In the genomic region with DNA sequence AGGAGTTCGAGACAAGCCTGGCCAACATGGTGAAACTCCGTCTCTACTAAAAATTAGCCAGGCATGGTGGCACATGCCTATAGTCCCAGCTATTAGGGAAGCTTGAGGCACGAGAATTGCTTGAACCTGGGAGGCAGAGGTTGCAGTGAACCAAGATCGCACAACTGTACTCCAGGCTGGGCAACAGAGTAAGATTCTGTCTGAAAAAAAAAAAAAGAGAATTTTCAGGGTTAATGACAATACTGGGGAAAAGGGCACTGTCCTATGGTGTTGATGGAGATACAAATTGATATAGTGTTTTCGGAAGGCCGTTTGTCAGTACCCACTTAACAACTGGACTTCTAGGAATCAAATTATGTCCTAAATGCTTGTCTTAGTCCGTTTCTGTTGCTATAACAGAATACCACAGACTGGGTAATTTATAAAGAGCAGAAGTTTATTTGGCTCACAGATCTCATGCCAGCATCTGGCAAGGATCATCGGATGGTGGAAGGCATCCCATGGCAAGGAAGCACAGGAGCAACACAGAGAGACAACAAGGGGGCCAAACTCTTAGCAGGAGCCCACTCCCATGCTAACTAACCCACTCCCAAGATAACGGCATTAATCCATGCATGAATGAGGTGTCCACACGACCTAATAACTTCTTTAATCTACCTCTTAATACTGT, we compare ENCODE assay signal across 25 cellular contexts.
"Had no signal": no experiment of that assay in that cellular context is flagged by ENCODE, and none has a peak within 500 bp of the region (broad histone marks: within the 10 kb centered on the region; RNA-seq: fewer than 3 reads in every experiment).

No MANE protein-coding gene starts in this region.

- H3K4me3 Mint-ChIP-seq: activated CD8-positive, alpha-beta memory T cell treated with anti-CD3 and anti-CD28 coated beads, Interleukin-2, amount 10 ng/mL, durations not matched to agents 7 days and 5 days; activated T-cell treated with anti-CD3 and anti-CD28 coated beads, Interleukin-2, amount 50 U/mL, for 24 hours; activated T-helper 17 cell treated with anti-CD3 and anti-CD28 coated beads, Interleukin-2, amount 50 U/mL, for 72 hours; brain; central memory CD8-positive, alpha-beta T cell; T-cell had no signal

- ATAC-seq: activated CD8-positive, alpha-beta memory T cell treated with anti-CD3 and anti-CD28 coated beads, Interleukin-2, amount 10 ng/mL, durations not matched to agents 7 days and 5 days; activated T-helper 17 cell treated with anti-CD3 and anti-CD28 coated beads, Interleukin-2, amount 50 U/mL, for 72 hours; K562; PC-3; T-cell had no signal

- H3K4me1 Mint-ChIP-seq: activated CD8-positive, alpha-beta memory T cell treated with anti-CD3 and anti-CD28 coated beads, Interleukin-2, amount 10 ng/mL, durations not matched to agents 7 days and 5 days; activated T-helper 17 cell treated with anti-CD3 and anti-CD28 coated beads, Interleukin-2, amount 50 U/mL, for 72 hours; brain; central memory CD8-positive, alpha-beta T cell; T-cell had no signal

- H3K27me3 Mint-ChIP-seq: activated T-cell treated with anti-CD3 and anti-CD28 coated beads, Interleukin-2, amount 50 U/mL, for 24 hours; brain; central memory CD8-positive, alpha-beta T cell had no signal

- H3K9me3 Mint-ChIP-seq: activated T-cell treated with anti-CD3 and anti-CD28 coated beads, Interleukin-2, amount 50 U/mL, for 24 hours; activated T-helper 17 cell treated with anti-CD3 and anti-CD28 coated beads, Interleukin-2, amount 50 U/mL, for 72 hours; central memory CD8-positive, alpha-beta T cell; T-cell had no signal

- H3K36me3 Mint-ChIP-seq: activated CD8-positive, alpha-beta memory T cell treated with anti-CD3 and anti-CD28 coated beads, Interleukin-2, amount 10 ng/mL, durations not matched to agents 7 days and 5 days; T-cell had no signal

- DNase-seq: activated CD4-positive, CD25-positive, alpha-beta regulatory T cell; activated CD8-positive, alpha-beta memory T cell treated with anti-CD3 and anti-CD28 coated beads, Interleukin-2, amount 10 ng/mL, durations not matched to agents 7 days and 5 days; activated gamma-delta T cell treated with Interleukin-2 at 50 U/mL for 16 hours; activated naive CD4-positive, alpha-beta T cell treated with anti-CD3 and anti-CD28 coated beads, Interleukin-2, amount 50 U/mL, for 16 hours; activated T-cell treated with anti-CD3 and anti-CD28 coated beads, Interleukin-2, amount 50 U/mL, for 24 hours; amygdala; Kasumi-1; MV-4-11; NCI-H1092 treated with DMSO at 0.1 percent for 48 hours; NCI-H1417 treated with DMSO at 0.1 percent for 48 hours; NCI-H1694; NCI-H2029; NCI-H2107; NCI-H446; NCI-H524; NCI-H774; NK-92 treated with Interleukin-12 subunit alpha and Interleukin-12 subunit beta, amount 100 ng/mL, for 24 hours; PC-3; SHP77 treated with DMSO at 0.1 percent for 48 hours; T-cell; T1000 had no signal

- H3K27ac Mint-ChIP-seq: activated CD8-positive, alpha-beta memory T cell treated with anti-CD3 and anti-CD28 coated beads, Interleukin-2, amount 10 ng/mL, durations not matched to agents 7 days and 5 days; activated T-cell treated with anti-CD3 and anti-CD28 coated beads, Interleukin-2, amount 50 U/mL, for 24 hours; activated T-helper 17 cell treated with anti-CD3 and anti-CD28 coated beads, Interleukin-2, amount 50 U/mL, for 72 hours; brain; T-cell had no signal
